Comparison of ENCODE assay signal across 8 cellular contexts in the genomic region with DNA sequence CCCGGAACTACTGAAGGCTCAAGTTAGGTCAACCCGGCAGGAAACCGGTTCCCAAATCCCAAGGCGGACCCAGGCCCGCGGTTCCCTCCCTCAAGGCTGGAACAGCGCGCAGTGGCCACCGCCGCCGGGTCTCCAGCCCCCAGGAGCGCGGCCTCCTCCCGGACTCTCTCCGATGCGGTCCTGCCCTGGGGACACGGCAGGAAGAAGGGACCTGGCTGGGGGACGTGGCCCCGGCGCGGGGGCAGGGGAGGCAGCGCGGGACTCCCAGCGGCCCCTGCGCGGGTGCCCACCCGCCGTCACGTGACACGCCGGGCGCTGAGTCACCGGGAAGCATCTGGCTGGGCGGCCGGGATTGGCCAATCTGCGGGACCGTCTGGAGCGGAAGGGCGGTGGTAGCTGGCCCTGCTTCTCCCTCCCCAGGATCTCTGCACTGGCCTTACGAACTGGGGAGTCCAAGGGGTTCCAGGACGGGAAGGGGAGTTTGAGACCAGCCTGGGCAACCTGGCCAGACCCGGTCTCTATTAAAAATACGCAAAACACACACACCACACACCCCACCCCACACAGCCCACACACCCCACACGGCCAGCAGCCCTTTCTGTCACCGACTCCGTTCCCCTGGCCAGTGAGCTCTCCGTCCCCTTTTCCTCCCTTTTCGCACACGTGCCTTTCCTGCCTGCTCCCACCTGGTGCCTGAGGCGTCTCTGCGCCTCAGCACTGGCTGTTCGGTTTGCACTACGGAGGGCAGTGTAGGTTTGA. TPM values are rescaled to one million over a fixed set of nuclear protein-coding genes. Genes with fewer than 3 reads are reported as not detected.
DNase-seq lines count a peak whose midpoint lies in the region; ATAC-seq and TF ChIP-seq lines count a peak whose summit lies in the region.

No MANE protein-coding gene starts in this region.

- no peaks in the 10 kb centered on the region for H4K20me1 ChIP-seq in osteoblast (ENCODE audit: insufficient read depth, low read length)

- H3K9ac ChIP-seq in SK-N-MC (ENCODE audit: insufficient read length): peak overlapping the region; percentile 100

- H3K9me3 ChIP-seq in SK-N-MC (ENCODE audit: low read depth, low read length) (no peaks in the 10 kb centered on the region), osteoblast (ENCODE audit: low read depth, low read length) (no peaks in the 10 kb centered on the region), thoracic aorta (no peaks in the 10 kb centered on the region)

- H3K27me3 ChIP-seq in osteoblast (ENCODE audit: insufficient read depth, low read length) (no peaks in the 10 kb centered on the region), thoracic aorta (replicated peaks; ENCODE audit: insufficient read depth) (no peaks in the 10 kb centered on the region)

- H3K27ac ChIP-seq in SK-N-MC (peak overlapping the region; percentile 98), osteoblast (ENCODE audit: low read depth, low read length) (peak overlapping the region; percentile 100), thoracic aorta (peak overlapping the region; percentile 98 to 99)

- TF ChIP-seq CTCF in HFF-Myc (IDR thresholded peaks at IDR 0.05; ENCODE audit: low read depth, low read length, missing control alignments) (no peak), osteoblast (IDR thresholded peaks at IDR 0.05; ENCODE audit: extremely low read depth, low read depth, low read length) (no peak), thoracic aorta (IDR thresholded peaks at IDR 0.05) (no peak)

- peaks cover 71% of the 10 kb centered on the region for H3K79me2 ChIP-seq in osteoblast (ENCODE audit: insufficient read depth, low read length)

- H3K4me2 ChIP-seq in osteoblast (ENCODE audit: insufficient read depth, low read length): peak overlapping the region; percentile 94

- no peak overlapping the region for H2AFZ ChIP-seq in osteoblast (ENCODE audit: low read length)

- peaks cover 53% of the 10 kb centered on the region for H3K4me1 ChIP-seq in osteoblast (ENCODE audit: insufficient read depth, low read length)
- H3K4me1 ChIP-seq in thoracic aorta (ENCODE audit: control insufficient read depth in 1 of 2, low read depth in 2 of 2): peaks cover 56 to 75% of the 10 kb centered on the region in 2 donors

- H3K4me3 ChIP-seq in HFF-Myc (replicated peaks; ENCODE audit: low read depth, low read length) (peak overlapping the region; percentile 89), SK-N-MC (peak overlapping the region; percentile 97), osteoblast (ENCODE audit: insufficient read depth, low read length) (peak overlapping the region; percentile 73), thoracic aorta (peak overlapping the region; percentile 96)

- DNase-seq in GM03348 (ENCODE audit: low spot score): peak; percentile 96
- DNase-seq in HFF-Myc (ENCODE audit: extremely low read depth, low read depth): no peak
- peak; percentile 86 for DNase-seq in NCI-H1048 (lab: John Stamatoyannopoulos, UW)
- no peak for DNase-seq in SK-N-MC (ENCODE audit: low read depth, low spot score)
- DNase-seq in activated naive CD4-positive, alpha-beta T cell treated with anti-CD3 and anti-CD28 coated beads, Interleukin-2, amount 50 U/mL, for 16 hours: peak; percentile 92
- DNase-seq in globus pallidus (ENCODE audit: low spot score): peak; percentile 97
- DNase-seq in osteoblast (ENCODE audit: insufficient read length, low spot score, missing footprints): peak; percentile 98
- DNase-seq in thoracic aorta (ENCODE audit: low spot score): peak; percentile 83

- H3K36me3 ChIP-seq in SK-N-MC (ENCODE audit: insufficient read depth, low read length): no peaks in the 10 kb centered on the region
- H3K36me3 ChIP-seq in osteoblast (ENCODE audit: insufficient read depth, low read length): no peaks in the 10 kb centered on the region
- H3K36me3 ChIP-seq in thoracic aorta: no peaks in the 10 kb centered on the region

- peak; percentile 65 for ATAC-seq in thoracic aorta (ENCODE audit: insufficient number of reproducible peaks, low FRiP score, low read depth)

RNA-seq across cellular contexts. Expression of a gene that starts 21.4 kb away (rescaled TPM):
- total RNA-seq in osteoblast (19,002 and 21,612 TPM in 2 replicates), thoracic aorta (over 10,000 TPM; 20,776 to 38,952 TPM)

RNA-seq across cellular contexts. Expression of a gene that starts 47.4 kb away (rescaled TPM):
- 109 and 115 TPM in 2 replicates for total RNA-seq in osteoblast
- total RNA-seq in thoracic aorta: 100 to 1,000 TPM in 1 of 2 donors, 10 to 100 TPM in 1; 96.8 to 106 TPM

RNA-seq across cellular contexts. Expression of a gene that starts 54.9 kb away (rescaled TPM):
- total RNA-seq in osteoblast (818 and 1,122 TPM in 2 replicates), thoracic aorta (1,000 to 10,000 TPM in 1 of 2 donors, 100 to 1,000 TPM in 1; 848 to 1,659 TPM)

Comparison
In these comparisons a context has a peak if more than half of its experiments do, and no peak if none do; other contexts are left out.
1. DNase-seq: peak in GM03348 (single experiment), NCI-H1048 (single experiment), activated naive CD4-positive, alpha-beta T cell treated with anti-CD3 and anti-CD28 coated beads, Interleukin-2, amount 50 U/mL, for 16 hours (single experiment), globus pallidus (single experiment), osteoblast (single experiment) and thoracic aorta (single experiment); none in HFF-Myc (single experiment) and SK-N-MC (single experiment).
2. Peak in every context shown above with its lines, with median percentiles within 50 percentile points of each other: H3K4me3 ChIP-seq and H3K27ac ChIP-seq.